In genomic region chr9:34653610-34654072, GRCh38 we compare ENCODE assay signal across 11 cellular contexts. TPM values are rescaled to one million over a fixed set of nuclear protein-coding genes. Genes with fewer than 3 reads are reported as not detected.
DNase-seq lines count a peak whose midpoint lies in the region; ATAC-seq lines count a peak whose summit lies in the region.
"Had no signal": no experiment of that assay in that cellular context is flagged by ENCODE, and none has a peak within 500 bp of the region (broad histone marks: within the 10 kb centered on the region; RNA-seq: fewer than 3 reads in every experiment).

No MANE protein-coding gene starts in this region.

- no peak for ATAC-seq in activated CD4-positive, alpha-beta T cell treated with anti-CD3 and anti-CD28 coated beads for 36 hours
- no peak for ATAC-seq in naive thymus-derived CD4-positive, alpha-beta T cell
- ATAC-seq in GM18868 (IDR thresholded peaks at IDR 0.05; ENCODE audit: unreplicated experiment): no peak
- ATAC-seq: foreskin keratinocyte had no signal

- WGBS in urinary bladder: 22% methylated on average over 4 of the region's 4 CpGs

- peak overlapping the region; percentile 24 for H3K27ac Mint-ChIP-seq in activated CD4-positive, alpha-beta T cell treated with anti-CD3 and anti-CD28 coated beads for 36 hours
- H3K27ac Mint-ChIP-seq in naive thymus-derived CD4-positive, alpha-beta T cell: peak overlapping the region in 5 of 9 donors; percentile 52 to 87 (median 57)

- DNase-seq in activated CD4-positive, alpha-beta T cell treated with anti-CD3 and anti-CD28 coated beads for 36 hours: no peak
- no peak for DNase-seq in activated CD4-positive, alpha-beta T cell treated with anti-CD3 and anti-CD28 coated beads, Interleukin-2, amount 50 U/mL, for 4 hours
- DNase-seq in ecto neural progenitor cell (ENCODE audit: low spot score): peak; percentile 55
- no peak for DNase-seq in naive thymus-derived CD4-positive, alpha-beta T cell
- no peak for DNase-seq in mucosa of gallbladder (ENCODE audit: low spot score)
- no peak for DNase-seq in retina
- DNase-seq: foreskin keratinocyte, NCI-H526 had no signal

- no peak overlapping the region for H3K4me3 Mint-ChIP-seq in activated CD4-positive, alpha-beta T cell treated with anti-CD3 and anti-CD28 coated beads for 36 hours
- no peak overlapping the region for H3K4me3 Mint-ChIP-seq in naive thymus-derived CD4-positive, alpha-beta T cell
- H3K4me3 Mint-ChIP-seq: activated naive CD8-positive, alpha-beta T cell had no signal

- no peaks in the 10 kb centered on the region for H3K27me3 Mint-ChIP-seq in activated CD4-positive, alpha-beta T cell treated with anti-CD3 and anti-CD28 coated beads for 36 hours
- no peaks in the 10 kb centered on the region for H3K27me3 Mint-ChIP-seq in naive thymus-derived CD4-positive, alpha-beta T cell
- H3K27me3 Mint-ChIP-seq: activated naive CD8-positive, alpha-beta T cell had no signal

- H3K9me3 Mint-ChIP-seq in activated CD4-positive, alpha-beta T cell treated with anti-CD3 and anti-CD28 coated beads for 36 hours (ENCODE audit: low read depth): no peaks in the 10 kb centered on the region
- no peaks in the 10 kb centered on the region for H3K9me3 Mint-ChIP-seq in naive thymus-derived CD4-positive, alpha-beta T cell

- POLR2A ChIA-PET in activated CD4-positive, alpha-beta T cell treated with anti-CD3 and anti-CD28 coated beads for 36 hours (lab: Charles Lee): no interaction called here
- POLR2A ChIA-PET in naive thymus-derived CD4-positive, alpha-beta T cell (lab: Charles Lee): interaction anchor here (1.2 to 1.3 kb wide), 2 partner anchors 8 to 418 kb away, joined by 3 to 5 read pairs; no protein-coding TSS in a partner anchor

- intact Hi-C loops in activated CD4-positive, alpha-beta T cell treated with anti-CD3 and anti-CD28 coated beads for 36 hours (cut with DNase I, micrococcal nuclease): no loop called here
- intact Hi-C loops in naive thymus-derived CD4-positive, alpha-beta T cell (cut with micrococcal nuclease): no loop called here

- H3K4me3 ChIP-seq in naive thymus-derived CD4-positive, alpha-beta T cell (ENCODE audit: low read length): no peak overlapping the region
- no peak overlapping the region for H3K4me3 ChIP-seq in urinary bladder (ENCODE audit: low read depth, low read length)

- peaks cover 22% of the 10 kb centered on the region for H3K4me1 Mint-ChIP-seq in activated CD4-positive, alpha-beta T cell treated with anti-CD3 and anti-CD28 coated beads for 36 hours
- peaks cover 23 to 45% (median 32%) of the 10 kb centered on the region in 7 donors for H3K4me1 Mint-ChIP-seq in naive thymus-derived CD4-positive, alpha-beta T cell

- peaks cover 11% of the 10 kb centered on the region for H3K36me3 Mint-ChIP-seq in activated CD4-positive, alpha-beta T cell treated with anti-CD3 and anti-CD28 coated beads for 36 hours (ENCODE audit: low read depth)
- peaks cover 4 to 19% (median 7%) of the 10 kb centered on the region in 5 donors for H3K36me3 Mint-ChIP-seq in naive thymus-derived CD4-positive, alpha-beta T cell

- CTCF ChIA-PET in activated CD4-positive, alpha-beta T cell treated with anti-CD3 and anti-CD28 coated beads for 36 hours (lab: Charles Lee): no interaction called here
- CTCF ChIA-PET in naive thymus-derived CD4-positive, alpha-beta T cell (lab: Charles Lee): interaction anchor here (1.4 kb wide), 1 partner anchor 7 kb away, joined by 3 read pairs; no protein-coding TSS in a partner anchor

- peaks cover 10 to 32% (median 12%) of the 10 kb centered on the region in 3 experiments for H3K36me3 ChIP-seq in naive thymus-derived CD4-positive, alpha-beta T cell (ENCODE audit: control insufficient read depth in 2 of 3, insufficient read depth in 3 of 3, low read length in 3 of 3)
- no peaks in the 10 kb centered on the region for H3K36me3 ChIP-seq in urinary bladder (ENCODE audit: insufficient read depth)

- peaks cover 3 to 18% of the 10 kb centered on the region in 2 donors for H3K4me1 ChIP-seq in naive thymus-derived CD4-positive, alpha-beta T cell (ENCODE audit: control insufficient read depth in 2 of 2, insufficient read depth in 2 of 2, low read length in 2 of 2)
- H3K4me1 ChIP-seq in urinary bladder (ENCODE audit: insufficient read depth): no peaks in the 10 kb centered on the region
- H3K4me1 ChIP-seq: foreskin keratinocyte had no signal

- no peaks in the 10 kb centered on the region for H3K27me3 ChIP-seq in naive thymus-derived CD4-positive, alpha-beta T cell (ENCODE audit: control insufficient read depth in 2 of 2, insufficient read depth in 2 of 2, low read length in 2 of 2)
- H3K27me3 ChIP-seq: foreskin keratinocyte had no signal

- no peaks in the 10 kb centered on the region for H3K9me3 ChIP-seq in naive thymus-derived CD4-positive, alpha-beta T cell (ENCODE audit: control insufficient read depth in 2 of 3, low read length in 3 of 3)

- no peak overlapping the region for H3K27ac ChIP-seq in naive thymus-derived CD4-positive, alpha-beta T cell (ENCODE audit: low read depth, low read length)
- H3K27ac ChIP-seq in urinary bladder (ENCODE audit: low read depth): peak overlapping the region; percentile 41
- H3K27ac ChIP-seq: foreskin keratinocyte had no signal

RNA-seq across cellular contexts. Expression of gene IL11RA, which starts 1.7 kb away (rescaled TPM):
- 10 to 100 TPM; 18.3 to 21.3 TPM for total RNA-seq in activated CD4-positive, alpha-beta T cell treated with anti-CD3 and anti-CD28 coated beads for 36 hours
- 100 to 1,000 TPM in 4 of 5 experiments, 10 to 100 TPM in 1; 81.7 to 185 (median 144) TPM for total RNA-seq in naive thymus-derived CD4-positive, alpha-beta T cell
- 1 to 10 TPM; 8.5 to 8.6 TPM for polyA plus RNA-seq in naive thymus-derived CD4-positive, alpha-beta T cell
- total RNA-seq in urinary bladder (43.9 TPM), mucosa of gallbladder (37.0 TPM)
- 39.5 TPM for polyA plus RNA-seq in urinary bladder

RNA-seq across cellular contexts. Expression of gene GALT, which starts 7.2 kb away (rescaled TPM):
- total RNA-seq in activated CD4-positive, alpha-beta T cell treated with anti-CD3 and anti-CD28 coated beads for 36 hours: 10 to 100 TPM; 45.1 to 53.9 TPM
- 100 to 1,000 TPM; 126 to 217 (median 162) TPM for total RNA-seq in naive thymus-derived CD4-positive, alpha-beta T cell
- polyA plus RNA-seq in naive thymus-derived CD4-positive, alpha-beta T cell: 10 to 100 TPM; 57.6 to 59.1 TPM
- total RNA-seq in urinary bladder (25.4 TPM), mucosa of gallbladder (63.6 TPM)
- 31.8 TPM for polyA plus RNA-seq in urinary bladder

RNA-seq across cellular contexts. Expression of gene CCL27, which starts 8.8 kb away (rescaled TPM):
- under 1 TPM in 1 of 2 experiments, not detected in 1; 0.23 TPM for total RNA-seq in activated CD4-positive, alpha-beta T cell treated with anti-CD3 and anti-CD28 coated beads for 36 hours
- not detected for total RNA-seq in naive thymus-derived CD4-positive, alpha-beta T cell
- polyA plus RNA-seq in naive thymus-derived CD4-positive, alpha-beta T cell: not detected
- not detected for total RNA-seq in urinary bladder
- 0.32 TPM for polyA plus RNA-seq in urinary bladder
- total RNA-seq in mucosa of gallbladder: not detected

RNA-seq across cellular contexts. Expression of gene SIGMAR1, which starts 16.1 kb away (rescaled TPM):
- 10 to 100 TPM; 63.6 to 68.0 TPM for total RNA-seq in activated CD4-positive, alpha-beta T cell treated with anti-CD3 and anti-CD28 coated beads for 36 hours
- 10 to 100 TPM; 20.7 to 63.8 (median 46.0) TPM for total RNA-seq in naive thymus-derived CD4-positive, alpha-beta T cell
- 100 to 1,000 TPM in 1 of 2 donors, 10 to 100 TPM in 1; 93.5 to 102 TPM for polyA plus RNA-seq in naive thymus-derived CD4-positive, alpha-beta T cell
- total RNA-seq in urinary bladder (18.2 TPM), mucosa of gallbladder (77.1 TPM)
- polyA plus RNA-seq in urinary bladder: 103 TPM

RNA-seq across cellular contexts. Expression of gene ARID3C, which starts 24.8 kb away (rescaled TPM):
- under 1 TPM; 0.66 to 0.76 TPM for total RNA-seq in activated CD4-positive, alpha-beta T cell treated with anti-CD3 and anti-CD28 coated beads for 36 hours
- total RNA-seq in naive thymus-derived CD4-positive, alpha-beta T cell: under 1 TPM in 2 of 5 experiments, not detected in 3; 0.27 to 0.36 TPM
- not detected for polyA plus RNA-seq in naive thymus-derived CD4-positive, alpha-beta T cell
- total RNA-seq in urinary bladder (not detected), mucosa of gallbladder (not detected)
- polyA plus RNA-seq in urinary bladder: not detected
